ENCODE assay signal across 9 cellular contexts in genomic region chr19:9786342-9786741, GRCh38. TPM values are rescaled to one million over a fixed set of nuclear protein-coding genes. Genes with fewer than 3 reads are reported as not detected.
DNase-seq lines count a peak whose midpoint lies in the region; ATAC-seq and TF ChIP-seq lines count a peak whose summit lies in the region.
"Had no signal": no experiment of that assay in that cellular context is flagged by ENCODE, and none has a peak within 500 bp of the region (broad histone marks: within the 10 kb centered on the region; RNA-seq: fewer than 3 reads in every experiment).

No MANE protein-coding gene starts in this region.

- no TSS peak for BruUV-seq in mammary epithelial cell (replicated peaks; lab: Mats Ljungman, UMichigan)

- no peaks in the 10 kb centered on the region for H3K36me3 Mint-ChIP-seq in activated naive CD4-positive, alpha-beta T cell treated with anti-CD3 and anti-CD28 coated beads for 36 hours (ENCODE audit: low read depth)
- no peaks in the 10 kb centered on the region for H3K36me3 Mint-ChIP-seq in type B pancreatic cell

- H3K36me3 ChIP-seq in mammary epithelial cell (ENCODE audit: insufficient read depth, low read length) (no peaks in the 10 kb centered on the region), mesodermal cell (ENCODE audit: control insufficient read depth, insufficient read depth, low read length) (no peaks in the 10 kb centered on the region)

- H3K9me3 ChIP-seq in mammary epithelial cell (replicated peaks; ENCODE audit: insufficient read depth, low read length) (no peaks in the 10 kb centered on the region), mesodermal cell (ENCODE audit: control insufficient read depth, low read length) (peaks cover 10% of the 10 kb centered on the region)

- H3K27me3 ChIP-seq in mammary epithelial cell (ENCODE audit: insufficient read depth, low read length), result no peaks in the 10 kb centered on the region

- no peaks in the 10 kb centered on the region for H3K9me3 Mint-ChIP-seq in activated naive CD4-positive, alpha-beta T cell treated with anti-CD3 and anti-CD28 coated beads for 36 hours
- H3K9me3 Mint-ChIP-seq in type B pancreatic cell, result no peaks in the 10 kb centered on the region

- H3K4me3 ChIP-seq in mammary epithelial cell (replicated peaks in 1 of 3; ENCODE audit: insufficient read depth in 1 of 3, low read depth in 2 of 3, low read length in 3 of 3) (peak overlapping the region; percentile 66 to 74 (median 71)), mesodermal cell (ENCODE audit: extremely low read depth, insufficient read depth, low read length, poor library complexity, severe bottlenecking) (peak overlapping the region; percentile 68)

- H3K27ac Mint-ChIP-seq in activated naive CD4-positive, alpha-beta T cell treated with anti-CD3 and anti-CD28 coated beads for 36 hours, result no peak overlapping the region
- H3K27ac Mint-ChIP-seq in type B pancreatic cell, result peak overlapping the region; percentile 98

- peaks cover 10% of the 10 kb centered on the region for H3K79me2 ChIP-seq in mammary epithelial cell (ENCODE audit: insufficient read depth, low read length)

- H2AFZ ChIP-seq in mammary epithelial cell (ENCODE audit: low read depth, low read length), result peak overlapping the region; percentile 99

- peak overlapping the region; percentile 94 for H3K4me2 ChIP-seq in mammary epithelial cell (ENCODE audit: insufficient read depth, low read depth, low read length)

- in situ Hi-C loops in mammary epithelial cell (cut with MboI; ENCODE audit: low sequenced_read_pairs in 2 of 2), result loop anchor here (10.0 to 25.0 kb wide), 2 partner anchors 582 to 649 kb away; partner anchors contain the start of genes OR7G3 (in 1 of the 2) and ZNF317 (in 1 of the 2)

- peak overlapping the region; percentile 93 for H3K4me3 Mint-ChIP-seq in activated naive CD4-positive, alpha-beta T cell treated with anti-CD3 and anti-CD28 coated beads for 36 hours
- peak overlapping the region; percentile 95 for H3K4me3 Mint-ChIP-seq in type B pancreatic cell

- H4K20me1 ChIP-seq in mammary epithelial cell (ENCODE audit: insufficient read depth, low read length), result no peaks in the 10 kb centered on the region

- no peak for ATAC-seq in GM21515 (IDR thresholded peaks at IDR 0.05; ENCODE audit: unreplicated experiment)

- no peaks in the 10 kb centered on the region for H3K27me3 Mint-ChIP-seq in activated naive CD4-positive, alpha-beta T cell treated with anti-CD3 and anti-CD28 coated beads for 36 hours (ENCODE audit: low read depth)
- no peaks in the 10 kb centered on the region for H3K27me3 Mint-ChIP-seq in type B pancreatic cell

- WGBS in mammary epithelial cell (ENCODE audit: low coverage, missing lambda C conversion rate), result 70% methylated on average over 2 of the region's 9 CpGs
- WGBS in mesodermal cell (ENCODE audit: insufficient coverage in 2 of 2), 2 experiments, result 69 to 73% methylated on average over 5 to 6 of the region's 9 CpGs

- intact Hi-C loops in activated naive CD4-positive, alpha-beta T cell treated with anti-CD3 and anti-CD28 coated beads for 36 hours (cut with micrococcal nuclease), result no loop called here
- intact Hi-C loops in mammary epithelial cell (cut with micrococcal nuclease), result no loop called here

- no peaks in the 10 kb centered on the region for H3K4me1 ChIP-seq in mammary epithelial cell (ENCODE audit: insufficient read depth, low read length)
- peaks cover 14% of the 10 kb centered on the region for H3K4me1 ChIP-seq in mesodermal cell (ENCODE audit: control insufficient read depth, insufficient read depth, low read length, poor library complexity, severe bottlenecking)

- DNase-seq in activated naive CD4-positive, alpha-beta T cell treated with anti-CD3 and anti-CD28 coated beads for 36 hours, result no peak
- no peak for DNase-seq in activated naive CD4-positive, alpha-beta T cell treated with anti-CD3 and anti-CD28 coated beads, Interleukin-2, amount 50 U/mL, for 16 hours
- DNase-seq in mammary epithelial cell, result no peak
- no peak for DNase-seq in type B pancreatic cell (ENCODE audit: extremely low spot score, unreplicated experiment)
- DNase-seq in NCI-H345 treated with DMSO at 0.1 percent for 48 hours (lab: John Stamatoyannopoulos, UW; ENCODE audit: unreplicated experiment), result no peak
- no peak for DNase-seq in stimulated activated CD8-positive, alpha-beta memory T cell treated with anti-CD3 and anti-CD28 coated beads, Interleukin-4, amount 100 ng/mL, for 48 hours

- peaks cover 25% of the 10 kb centered on the region for H3K4me1 Mint-ChIP-seq in activated naive CD4-positive, alpha-beta T cell treated with anti-CD3 and anti-CD28 coated beads for 36 hours (ENCODE audit: low read depth)
- H3K4me1 Mint-ChIP-seq in type B pancreatic cell (ENCODE audit: unreplicated experiment), result peaks cover 30% of the 10 kb centered on the region

- H3K9ac ChIP-seq in mammary epithelial cell (ENCODE audit: insufficient read depth, low read length), result no peak overlapping the region

- CTCF ChIA-PET in activated naive CD4-positive, alpha-beta T cell treated with anti-CD3 and anti-CD28 coated beads for 36 hours (lab: Charles Lee), result no interaction called here
- CTCF ChIA-PET in mammary epithelial cell (lab: Charles Lee; ENCODE audit: low non-redundant PET), result no interaction called here

- dilution Hi-C loops in mammary epithelial cell (cut with HindIII; ENCODE audit: low sequenced_read_pairs), result no loop called here

- H3K27ac ChIP-seq in mammary epithelial cell (ENCODE audit: insufficient read depth, low read depth, low read length) (peak overlapping the region; percentile 73), mesodermal cell (ENCODE audit: low read depth, low read length, severe bottlenecking) (no peak overlapping the region)
- H3K27ac ChIP-seq: HL-60 had no signal

- no peak for TF ChIP-seq CTCF in mammary epithelial cell (conservative IDR thresholded peaks at IDR 0.05 in 1 of 2, IDR thresholded peaks at IDR 0.05 in 1 of 2; ENCODE audit: extremely low read depth in 1 of 2, insufficient read depth in 1 of 2, low read depth in 1 of 2, low read length in 2 of 2)
- TF ChIP-seq CTCF in type B pancreatic cell (conservative IDR thresholded peaks at IDR 0.05), result no peak

RNA-seq across cellular contexts. Expression of gene ZNF846, which starts 17.8 kb away (rescaled TPM):
- 1 to 10 TPM; 2.0 to 3.5 TPM for total RNA-seq in activated naive CD4-positive, alpha-beta T cell treated with anti-CD3 and anti-CD28 coated beads for 36 hours
- total RNA-seq in mammary epithelial cell (10 to 100 TPM; 10.1 to 13.0 TPM), type B pancreatic cell (ENCODE audit: low replicate concordance) (9.8 and 17.4 TPM in 2 replicates)
- 2.5 TPM for polyA plus RNA-seq in mammary epithelial cell
- polyA minus RNA-seq in mammary epithelial cell, result 1.3 TPM
- 12.1 TPM for polyA plus RNA-seq in mesodermal cell (2013, experiment 1 of 2)
- polyA plus RNA-seq in mesodermal cell (2013, experiment 2 of 2), result 13.8 TPM

RNA-seq across cellular contexts. Expression of gene FBXL12, which starts 32.5 kb away (rescaled TPM):
- 10 to 100 TPM; 17.5 to 19.8 TPM for total RNA-seq in activated naive CD4-positive, alpha-beta T cell treated with anti-CD3 and anti-CD28 coated beads for 36 hours
- total RNA-seq in mammary epithelial cell (10 to 100 TPM; 16.3 to 28.3 TPM), type B pancreatic cell (ENCODE audit: low replicate concordance) (27.8 and 31.4 TPM in 2 replicates)
- polyA plus RNA-seq in mammary epithelial cell, result 17.4 TPM
- polyA minus RNA-seq in mammary epithelial cell, result 16.2 TPM
- 36.2 TPM for polyA plus RNA-seq in mesodermal cell (2013, experiment 1 of 2)
- polyA plus RNA-seq in mesodermal cell (2013, experiment 2 of 2), result 37.4 TPM

RNA-seq across cellular contexts. Expression of gene UBL5, which starts 41.4 kb away (rescaled TPM):
- 100 to 1,000 TPM; 287 to 298 TPM for total RNA-seq in activated naive CD4-positive, alpha-beta T cell treated with anti-CD3 and anti-CD28 coated beads for 36 hours
- total RNA-seq in mammary epithelial cell, result 100 to 1,000 TPM; 125 to 305 TPM
- polyA plus RNA-seq in mammary epithelial cell, result 819 TPM
- polyA minus RNA-seq in mammary epithelial cell, result 55.2 TPM
- polyA plus RNA-seq in mesodermal cell (2013, experiment 1 of 2), result 737 TPM
- polyA plus RNA-seq in mesodermal cell (2013, experiment 2 of 2), result 650 TPM
- 347 and 362 TPM in 2 replicates for total RNA-seq in type B pancreatic cell (ENCODE audit: low replicate concordance)

RNA-seq across cellular contexts. Expression of gene PIN1, which starts 48.8 kb away (rescaled TPM):
- total RNA-seq in activated naive CD4-positive, alpha-beta T cell treated with anti-CD3 and anti-CD28 coated beads for 36 hours, result 10 to 100 TPM; 84.5 to 88.1 TPM
- 10 to 100 TPM; 50.3 to 77.4 TPM for total RNA-seq in mammary epithelial cell
- 74.0 TPM for polyA plus RNA-seq in mammary epithelial cell
- 23.3 TPM for polyA minus RNA-seq in mammary epithelial cell
- polyA plus RNA-seq in mesodermal cell (2013, experiment 1 of 2), result 91.8 TPM
- polyA plus RNA-seq in mesodermal cell (2013, experiment 2 of 2), result 75.8 TPM
- total RNA-seq in type B pancreatic cell (ENCODE audit: low replicate concordance), result 59.9 and 69.6 TPM in 2 replicates
